21 cellular contexts compared by ENCODE assay signal in genomic region chr2:219437690-219438089, GRCh38. TPM values are rescaled to one million over a fixed set of nuclear protein-coding genes. Genes with fewer than 3 reads are reported as not detected.
DNase-seq lines count a peak whose midpoint lies in the region; ATAC-seq and TF ChIP-seq lines count a peak whose summit lies in the region.
"Had no signal": no experiment of that assay in that cellular context is flagged by ENCODE, and none has a peak within 500 bp of the region (broad histone marks: within the 10 kb centered on the region; RNA-seq: fewer than 3 reads in every experiment).

No MANE protein-coding gene starts in this region.

- H3K4me3 ChIP-seq in esophagus squamous epithelium = no peak overlapping the region
- H3K4me3 ChIP-seq in sigmoid colon = no peak overlapping the region
- no peak overlapping the region for H3K4me3 ChIP-seq in upper lobe of right lung
- no peak overlapping the region for H3K4me3 ChIP-seq in effector memory CD4-positive, alpha-beta T cell (ENCODE audit: insufficient read depth, low read depth, low read length, poor library complexity, severe bottlenecking)

- WGBS in esophagus squamous epithelium, 2 donors = 44 to 56% methylated on average over 2 to 3 of the region's 5 CpGs
- 57 to 70% methylated on average over 5 of the region's 5 CpGs for WGBS in sigmoid colon, 2 donors

- intact Hi-C loops in cardiac septum (cut with DNase I) (no loop called here), left ventricle myocardium superior (cut with micrococcal nuclease) (no loop called here), esophagus squamous epithelium (cut with DNase I) (no loop called here), sigmoid colon (cut with DNase I) (no loop called here), upper lobe of right lung (cut with DNase I) (no loop called here)

- no peak for TF ChIP-seq EP300 in sigmoid colon (IDR thresholded peaks at IDR 0.05)

- DNase-seq in cardiac septum (ENCODE audit: low spot score) (peak; percentile 61), left ventricle myocardium superior (no peak), esophagus squamous epithelium (lab: John Stamatoyannopoulos, UW) (no peak), sigmoid colon (peak; percentile 65), upper lobe of right lung (peak; percentile 27), GM03348 (ENCODE audit: low spot score) (no peak), RKO (ENCODE audit: low spot score) (no peak)
- no peak for DNase-seq in effector memory CD4-positive, alpha-beta T cell
- DNase-seq: 8988T, COR-L47, DMS 273 treated with DMSO at 0.1 percent for 48 hours, DND-41, H7, KBM-7, NCI-H1694 treated with DMSO at 0.1 percent for 48 hours, NCI-H2227 treated with DMSO at 0.1 percent for 48 hours, NCI-H510A treated with DMSO at 0.1 percent for 48 hours, NCI-H774, OCI-M1, RPMI8226 had no signal

- H3K27ac ChIP-seq in esophagus squamous epithelium (peak overlapping the region in 3 of 4 donors; percentile 82 to 90 (median 88)), sigmoid colon (peak overlapping the region; percentile 96 to 99 (median 99)), upper lobe of right lung (no peak overlapping the region)
- no peak overlapping the region for H3K27ac ChIP-seq in effector memory CD4-positive, alpha-beta T cell (ENCODE audit: insufficient read depth, low read length, poor library complexity, severe bottlenecking)

- TF ChIP-seq POLR2A in esophagus squamous epithelium (IDR thresholded peaks at IDR 0.05) (no peak), sigmoid colon (IDR thresholded peaks at IDR 0.05) (no peak)

- no peaks in the 10 kb centered on the region for H3K9me3 ChIP-seq in esophagus squamous epithelium
- H3K9me3 ChIP-seq in sigmoid colon = no peaks in the 10 kb centered on the region
- no peaks in the 10 kb centered on the region for H3K9me3 ChIP-seq in upper lobe of right lung
- H3K9me3 ChIP-seq in effector memory CD4-positive, alpha-beta T cell (ENCODE audit: control insufficient read depth, low read length) = no peaks in the 10 kb centered on the region

- H3K36me3 ChIP-seq in esophagus squamous epithelium = no peaks in the 10 kb centered on the region
- H3K36me3 ChIP-seq in sigmoid colon = no peaks in the 10 kb centered on the region
- no peaks in the 10 kb centered on the region for H3K36me3 ChIP-seq in upper lobe of right lung
- H3K36me3 ChIP-seq in effector memory CD4-positive, alpha-beta T cell (ENCODE audit: control insufficient read depth, insufficient read depth, low read length) = no peaks in the 10 kb centered on the region

- peaks cover 6 to 40% (median 14%) of the 10 kb centered on the region in 3 donors for H3K4me1 ChIP-seq in esophagus squamous epithelium
- peaks cover 0 to 79% (median 76%) of the 10 kb centered on the region in 4 donors for H3K4me1 ChIP-seq in sigmoid colon
- peaks cover 9% of the 10 kb centered on the region for H3K4me1 ChIP-seq in upper lobe of right lung
- peaks cover 11% of the 10 kb centered on the region for H3K4me1 ChIP-seq in effector memory CD4-positive, alpha-beta T cell (ENCODE audit: control insufficient read depth, insufficient read depth, low read length, poor library complexity, severe bottlenecking)

- H3K27me3 ChIP-seq in esophagus squamous epithelium (peaks cover 0 to 79% (median 8%) of the 10 kb centered on the region in 4 donors), sigmoid colon (peaks cover 0 to 14% (median 13%) of the 10 kb centered on the region in 3 donors), upper lobe of right lung (peaks cover 44% of the 10 kb centered on the region)
- H3K27me3 ChIP-seq in effector memory CD4-positive, alpha-beta T cell (replicated peaks; ENCODE audit: control insufficient read depth, insufficient read depth, low read length, poor library complexity, severe bottlenecking) = peaks cover 8% of the 10 kb centered on the region

- ATAC-seq in left ventricle myocardium superior (no peak), upper lobe of right lung (no peak)

- TF ChIP-seq CTCF in esophagus squamous epithelium (IDR thresholded peaks at IDR 0.05) = no peak
- no peak for TF ChIP-seq CTCF in sigmoid colon (IDR thresholded peaks at IDR 0.05)
- TF ChIP-seq CTCF in upper lobe of right lung (IDR thresholded peaks at IDR 0.05) = no peak

RNA-seq across cellular contexts. Expression of gene SPEG, which starts 3.0 kb away (rescaled TPM):
- total RNA-seq in cardiac septum = 199 TPM
- 111 TPM for total RNA-seq in left ventricle myocardium superior
- 10 to 100 TPM in 1 of 4 donors, 1 to 10 TPM in 3; 3.8 to 29.0 (median 5.0) TPM for total RNA-seq in esophagus squamous epithelium
- 100 to 1,000 TPM; 123 to 321 (median 194) TPM for total RNA-seq in sigmoid colon
- 10 to 100 TPM in 2 of 3 donors, 1 to 10 TPM in 1; 6.0 to 25.4 (median 13.4) TPM for polyA plus RNA-seq in sigmoid colon
- total RNA-seq in upper lobe of right lung = 5.6 TPM

RNA-seq across cellular contexts. Expression of gene DES, which starts 19.5 kb away (rescaled TPM):
- total RNA-seq in cardiac septum (21,230 TPM), left ventricle myocardium superior (14,457 TPM), esophagus squamous epithelium (1,000 to 10,000 TPM in 1 of 4 donors, 100 to 1,000 TPM in 3; 120 to 2,698 (median 303) TPM), sigmoid colon (over 10,000 TPM in 3 of 4 donors, 1,000 to 10,000 TPM in 1; 7,366 to 30,562 (median 13,340) TPM), upper lobe of right lung (59.4 TPM)
- polyA plus RNA-seq in sigmoid colon = 100 to 1,000 TPM in 2 of 3 donors, 10 to 100 TPM in 1; 35.1 to 264 (median 162) TPM
- total RNA-seq: G401 had no signal

RNA-seq across cellular contexts. Expression of gene DNPEP, which starts 50.0 kb away (rescaled TPM):
- total RNA-seq in cardiac septum (47.2 TPM), left ventricle myocardium superior (74.8 TPM), esophagus squamous epithelium (10 to 100 TPM; 36.7 to 82.4 (median 39.5) TPM), sigmoid colon (10 to 100 TPM; 43.2 to 62.8 (median 53.1) TPM), upper lobe of right lung (69.9 TPM)
- polyA plus RNA-seq in sigmoid colon = 100 to 1,000 TPM; 108 to 137 (median 132) TPM

Comparison
In these comparisons a context has a peak if more than half of its experiments do, and no peak if none do; other contexts are left out.
1. DNase-seq: peak in cardiac septum (single experiment), sigmoid colon (single experiment) and upper lobe of right lung (single experiment); none in left ventricle myocardium superior (single experiment), esophagus squamous epithelium (single experiment), effector memory CD4-positive, alpha-beta T cell (0 of 3), GM03348 (single experiment) and RKO (single experiment).
2. H3K27ac ChIP-seq: peak in esophagus squamous epithelium (3 of 4) and sigmoid colon (4 of 4); none in upper lobe of right lung (single experiment) and effector memory CD4-positive, alpha-beta T cell (single experiment).